Comparison of ENCODE assay signal across 17 cellular contexts in the genomic region with DNA sequence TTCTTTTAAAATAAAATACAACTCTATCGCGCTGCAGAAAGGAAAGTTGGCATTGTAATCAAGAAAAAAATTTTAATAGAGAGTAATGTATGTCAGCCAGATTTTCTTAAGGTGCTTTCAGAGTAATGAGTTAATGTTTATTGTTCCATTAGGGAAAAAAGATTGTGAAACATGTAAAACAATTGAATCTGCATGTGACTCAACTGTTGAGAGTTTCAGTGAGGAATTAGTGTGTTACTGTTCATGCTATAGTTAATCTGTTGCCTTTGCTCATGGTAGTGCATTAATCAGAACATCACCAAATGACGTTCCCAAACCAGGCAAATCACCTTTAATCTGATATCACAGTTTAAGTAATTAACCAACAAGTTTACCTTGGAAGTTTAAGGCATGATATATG.
"Had no signal": no experiment of that assay in that cellular context is flagged by ENCODE, and none has a peak within 500 bp of the region (broad histone marks: within the 10 kb centered on the region; RNA-seq: fewer than 3 reads in every experiment).

No MANE protein-coding gene starts in this region.

- H3K27ac ChIP-seq: ascending aorta, right atrium auricular region, suprapubic skin, transverse colon, uterus had no signal

- DNase-seq: activated CD4-positive, alpha-beta T cell treated with anti-CD3 and anti-CD28 coated beads, Interleukin-2, amount 10 ng/mL, durations not matched to agents 24 days and 14 days; activated CD4-positive, CD25-positive, alpha-beta regulatory T cell; activated CD8-positive, alpha-beta T cell treated with anti-CD3 and anti-CD28 coated beads for 36 hours; activated naive CD4-positive, alpha-beta T cell treated with anti-CD3 and anti-CD28 coated beads, Interleukin-2, amount 50 U/mL, for 16 hours; activated T-cell treated with anti-CD3 and anti-CD28 coated beads, Interleukin-2, amount 50 U/mL, for 4 hours; effector CD4-positive, alpha-beta T cell; natural killer cell; stimulated activated CD4-positive, alpha-beta T cell treated with anti-CD3 and anti-CD28 coated beads, Interleukin-12 subunit alpha, Interleukin-12 subunit beta, amount 100 ng/mL, for 4 hours; stimulated activated CD4-positive, alpha-beta T cell treated with anti-CD3 and anti-CD28 coated beads, Interleukin-1b, Interleukin-23, amount 100 ng/mL, for 48 hours; stimulated activated naive CD8-positive, alpha-beta T cell treated with anti-CD3 and anti-CD28 coated beads, Interleukin-15, amount 100 ng/mL, for 72 hours; T-helper 1 cell; T1000; transverse colon; uterus had no signal

- H3K4me3 ChIP-seq: ascending aorta, right atrium auricular region, suprapubic skin, transverse colon, uterus had no signal

- H3K9me3 Mint-ChIP-seq: activated CD4-positive, alpha-beta T cell treated with anti-CD3 and anti-CD28 coated beads, Interleukin-2, amount 10 ng/mL, durations not matched to agents 24 days and 14 days; stimulated activated naive CD8-positive, alpha-beta T cell treated with anti-CD3 and anti-CD28 coated beads, Interleukin-15, amount 100 ng/mL, for 72 hours had no signal

- H3K36me3 Mint-ChIP-seq: natural killer cell had no signal

- H3K4me1 Mint-ChIP-seq: activated CD4-positive, alpha-beta T cell treated with anti-CD3 and anti-CD28 coated beads, Interleukin-2, amount 10 ng/mL, durations not matched to agents 24 days and 14 days; natural killer cell; stimulated activated naive CD8-positive, alpha-beta T cell treated with anti-CD3 and anti-CD28 coated beads, Interleukin-15, amount 100 ng/mL, for 72 hours had no signal

- H3K36me3 ChIP-seq: ascending aorta, right atrium auricular region, suprapubic skin, transverse colon, uterus had no signal

- H3K27ac Mint-ChIP-seq: activated CD4-positive, alpha-beta T cell treated with anti-CD3 and anti-CD28 coated beads, Interleukin-2, amount 10 ng/mL, durations not matched to agents 24 days and 14 days; activated CD8-positive, alpha-beta T cell treated with anti-CD3 and anti-CD28 coated beads for 36 hours; natural killer cell; stimulated activated naive CD8-positive, alpha-beta T cell treated with anti-CD3 and anti-CD28 coated beads, Interleukin-15, amount 100 ng/mL, for 72 hours had no signal

- H3K4me3 Mint-ChIP-seq: activated CD4-positive, alpha-beta T cell treated with anti-CD3 and anti-CD28 coated beads, Interleukin-2, amount 10 ng/mL, durations not matched to agents 24 days and 14 days; activated CD8-positive, alpha-beta T cell treated with anti-CD3 and anti-CD28 coated beads for 36 hours; activated T-cell treated with anti-CD3 and anti-CD28 coated beads, Interleukin-2, amount 50 U/mL, for 4 hours; natural killer cell; stimulated activated naive CD8-positive, alpha-beta T cell treated with anti-CD3 and anti-CD28 coated beads, Interleukin-15, amount 100 ng/mL, for 72 hours had no signal

- H3K27me3 Mint-ChIP-seq: activated CD4-positive, alpha-beta T cell treated with anti-CD3 and anti-CD28 coated beads, Interleukin-2, amount 10 ng/mL, durations not matched to agents 24 days and 14 days; activated CD8-positive, alpha-beta T cell treated with anti-CD3 and anti-CD28 coated beads for 36 hours; stimulated activated naive CD8-positive, alpha-beta T cell treated with anti-CD3 and anti-CD28 coated beads, Interleukin-15, amount 100 ng/mL, for 72 hours had no signal

- H3K27me3 ChIP-seq: ascending aorta, right atrium auricular region, suprapubic skin, transverse colon, uterus had no signal

- H3K9me3 ChIP-seq: ascending aorta, right atrium auricular region, transverse colon, uterus had no signal

- H3K4me1 ChIP-seq: ascending aorta, right atrium auricular region, suprapubic skin, transverse colon, uterus had no signal

- ATAC-seq: activated CD8-positive, alpha-beta T cell treated with anti-CD3 and anti-CD28 coated beads for 36 hours; activated T-cell treated with anti-CD3 and anti-CD28 coated beads, Interleukin-2, amount 50 U/mL, for 4 hours; natural killer cell; stimulated activated naive CD8-positive, alpha-beta T cell treated with anti-CD3 and anti-CD28 coated beads, Interleukin-15, amount 100 ng/mL, for 72 hours had no signal
